Comparison of ENCODE assay signal across 8 cellular contexts in genomic region chr4:157220026-157220881, GRCh38. TPM values are rescaled to one million over a fixed set of nuclear protein-coding genes. Genes with fewer than 3 reads are reported as not detected.
DNase-seq lines count a peak whose midpoint lies in the region; ATAC-seq, FAIRE-seq and TF ChIP-seq lines count a peak whose summit lies in the region.

Gene GRIA2, plus strand, starts transcription at chr4:157220728. Its CDS starts 315 bp downstream, at chr4:157221043.

- no peak for TF ChIP-seq CTCF in keratinocyte (optimal IDR thresholded peaks at IDR 0.05 in 1 of 3, IDR thresholded peaks at IDR 0.05 in 1 of 3, conservative IDR thresholded peaks at IDR 0.05 in 1 of 3; ENCODE audit: extremely low read depth in 1 of 3, insufficient read depth in 2 of 3, low read length in 3 of 3)

- H3K79me2 ChIP-seq in ACC112 (ENCODE audit: control insufficient read depth, insufficient read depth, low read length, unreplicated experiment) (no peaks in the 10 kb centered on the region), keratinocyte (ENCODE audit: control insufficient read depth, insufficient read depth, low read length) (no peaks in the 10 kb centered on the region)

- H3K27me3 ChIP-seq in ACC112 (ENCODE audit: insufficient read depth, low read length) (peaks cover 80% of the 10 kb centered on the region), keratinocyte (ENCODE audit: control insufficient read depth, extremely low read depth, insufficient read depth, low read length) (peaks cover 43% of the 10 kb centered on the region)

- H3K9ac ChIP-seq in keratinocyte (ENCODE audit: control insufficient read depth, extremely low read depth, insufficient read depth, low read length), result no peak within 1 kb of the TSS

- no peaks in the 10 kb centered on the region for H3K9me1 ChIP-seq in keratinocyte (ENCODE audit: control insufficient read depth, extremely low read depth, insufficient read depth, low read length)

- no peaks in the 10 kb centered on the region for H4K20me1 ChIP-seq in keratinocyte (ENCODE audit: control insufficient read depth, extremely low read depth, insufficient read depth, low read length)

- DNase-seq in NCI-H510A treated with DMSO at 0.1 percent for 48 hours (lab: John Stamatoyannopoulos, UW) (peak; percentile 23), caudate nucleus (lab: John Stamatoyannopoulos, UW) (peak in 58 of 61 donors; percentile 30 to 93 (median 82)), keratinocyte (ENCODE audit: low read depth, low spot score) (no peak)
- DNase-seq in stimulated activated naive CD8-positive, alpha-beta T cell treated with anti-CD3 and anti-CD28 coated beads, Interleukin-15, Interleukin-2, amounts not matched to agents 100 U/mL and 50 U/mL, for 24 hours, result peak; percentile 33

- H3K4me1 ChIP-seq in ACC112 (ENCODE audit: control insufficient read depth, insufficient read depth, low read length, unreplicated experiment), result no peaks in the 10 kb centered on the region
- H3K4me1 ChIP-seq in keratinocyte (ENCODE audit: control insufficient read depth, extremely low read depth, insufficient read depth, low read length), result peaks cover 5% of the 10 kb centered on the region

- FAIRE-seq in keratinocyte (lab: Jason Lieb, UNC), result no peak

- no peaks in the 10 kb centered on the region for H3K36me3 ChIP-seq in ACC112 (ENCODE audit: insufficient read depth, low read length)
- H3K36me3 ChIP-seq in keratinocyte (ENCODE audit: control insufficient read depth in 2 of 2, extremely low read depth in 1 of 2, insufficient read depth in 2 of 2, low read length in 2 of 2), result no peaks in the 10 kb centered on the region

- H3K27ac ChIP-seq in ACC112 (ENCODE audit: low read depth, low read length), result no peak within 1 kb of the TSS
- peak within 1 kb of the TSS; percentile 97 for H3K27ac ChIP-seq in caudate nucleus (ENCODE audit: low read depth, low read length)
- no peak within 1 kb of the TSS for H3K27ac ChIP-seq in keratinocyte (ENCODE audit: control insufficient read depth, insufficient read depth, low read length)

- ATAC-seq in GM21423 (IDR thresholded peaks at IDR 0.05; ENCODE audit: unreplicated experiment) (peak; percentile 74), GM18498 (IDR thresholded peaks at IDR 0.05; ENCODE audit: unreplicated experiment) (no peak), HG03097 (IDR thresholded peaks at IDR 0.05; ENCODE audit: low FRiP score, unreplicated experiment) (no peak)
- peak; percentile 36 for ATAC-seq in stimulated activated naive CD8-positive, alpha-beta T cell treated with anti-CD3 and anti-CD28 coated beads, Interleukin-15, Interleukin-2, amounts not matched to agents 100 U/mL and 50 U/mL, for 24 hours

- H2AFZ ChIP-seq in ACC112 (ENCODE audit: low read length, unreplicated experiment) (no peak within 1 kb of the TSS), keratinocyte (ENCODE audit: control insufficient read depth, low read length) (no peak within 1 kb of the TSS)

- dilution Hi-C loops in keratinocyte (cut with MboI; ENCODE audit: extremely low pct_ligation_motif_present, low sequenced_read_pairs), result loop anchor here (25.0 kb wide), 1 partner anchor 742 kb away; no protein-coding TSS in a partner anchor

- no peaks in the 10 kb centered on the region for H3K9me3 ChIP-seq in keratinocyte (ENCODE audit: control insufficient read depth, low read depth, low read length)

- peak within 1 kb of the TSS; percentile 36 for H3K4me2 ChIP-seq in keratinocyte (ENCODE audit: control insufficient read depth, extremely low read depth, insufficient read depth, low read depth, low read length)

- H3K4me3 ChIP-seq in ACC112 (ENCODE audit: low read depth, low read length) (peak within 1 kb of the TSS; percentile 47), keratinocyte (ENCODE audit: control insufficient read depth in 2 of 3, extremely low read depth in 1 of 3, insufficient read depth in 2 of 3, low read depth in 1 of 3, low read length in 3 of 3) (peak within 1 kb of the TSS in 1 of 3 experiments; percentile 34)

RNA-seq across cellular contexts. Expression of gene GRIA2, which starts in this region (rescaled TPM):
- not detected in 3 replicates for polyA plus RNA-seq in keratinocyte
- polyA plus RNA-seq in keratinocyte (2011; ENCODE audit: low read depth), result not detected
- not detected in 2 replicates for polyA plus RNA-seq in keratinocyte (2011; cell fraction: cytosol; rRNA removed)
- not detected in 2 replicates for polyA plus RNA-seq in keratinocyte (2011; cell fraction: nucleus; rRNA removed)
- not detected in 2 replicates for polyA plus RNA-seq in keratinocyte (2012; ENCODE audit: low replicate concordance)
- not detected in 3 replicates for polyA minus RNA-seq in keratinocyte
- not detected for polyA minus RNA-seq in keratinocyte (2011; cell fraction: cytosol; rRNA and poly(A)+ RNA removed)
- polyA minus RNA-seq in keratinocyte (2011; cell fraction: nucleus; rRNA and poly(A)+ RNA removed), result not detected in 2 replicates

Comparison
In these comparisons a context has a peak if more than half of its experiments do, and no peak if none do; other contexts are left out.
1. ATAC-seq: peak in GM21423 (single experiment) and stimulated activated naive CD8-positive, alpha-beta T cell treated with anti-CD3 and anti-CD28 coated beads, Interleukin-15, Interleukin-2, amounts not matched to agents 100 U/mL and 50 U/mL, for 24 hours (single experiment); none in GM18498 (single experiment) and HG03097 (single experiment).